In the genomic region with DNA sequence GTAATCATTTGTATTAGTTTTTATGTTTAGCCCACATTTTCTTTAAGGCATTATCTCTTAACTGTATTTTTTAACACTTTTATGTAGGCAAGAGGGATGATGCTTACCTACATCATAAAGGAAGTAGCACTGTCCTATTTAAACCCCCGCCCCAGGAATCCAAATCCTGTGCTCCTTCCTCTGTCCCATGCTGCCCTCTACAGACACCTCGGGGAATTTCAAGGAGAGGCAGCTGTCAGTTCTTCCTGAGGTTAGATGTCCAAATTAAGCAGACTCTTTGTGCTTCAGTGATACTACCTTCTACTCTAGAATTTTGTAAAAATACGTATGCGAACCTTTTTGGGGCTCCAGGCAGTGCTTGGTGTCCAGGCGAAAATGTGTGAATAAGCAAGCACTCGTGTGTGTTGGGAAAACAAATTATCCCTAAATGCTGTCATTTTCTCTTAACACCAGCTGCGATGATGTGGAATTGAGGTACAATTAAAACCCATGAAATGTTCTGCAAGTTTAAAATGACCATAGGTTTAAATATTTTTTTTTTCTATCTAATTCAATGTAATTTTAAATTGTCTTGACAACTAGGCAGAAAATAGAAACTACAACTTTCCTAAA, we compare ENCODE assay signal across 10 cellular contexts. TPM values are rescaled to one million over a fixed set of nuclear protein-coding genes. Genes with fewer than 3 reads are reported as not detected.
DNase-seq lines count a peak whose midpoint lies in the region; ATAC-seq and TF ChIP-seq lines count a peak whose summit lies in the region.
"Had no signal": no experiment of that assay in that cellular context is flagged by ENCODE, and none has a peak within 500 bp of the region (broad histone marks: within the 10 kb centered on the region; RNA-seq: fewer than 3 reads in every experiment).

No MANE protein-coding gene starts in this region.

- in situ Hi-C loops in T47D (cut with HindIII; ENCODE audit: low pct_unique_long_range_greater_than_20kb, low sequenced_read_pairs) = no loop called here

- intact Hi-C loops in tibial artery (cut with DNase I; ENCODE audit: low total_unique reads) (no loop called here), vagina (cut with DNase I) (no loop called here)

- H3K4me3 ChIP-seq in AG09309 (ENCODE audit: control insufficient read depth, low read depth, low read length) = no peak overlapping the region
- no peak overlapping the region for H3K4me3 ChIP-seq in tibial artery
- H3K4me3 ChIP-seq in vagina = no peak overlapping the region
- H3K4me3 ChIP-seq: SK-N-MC had no signal

- no peak for TF ChIP-seq POLR2A in vagina (IDR thresholded peaks at IDR 0.05)

- H3K9me3 ChIP-seq in tibial artery (no peaks in the 10 kb centered on the region), vagina (peaks cover 4% of the 10 kb centered on the region)

- H3K27ac ChIP-seq in tibial artery = no peak overlapping the region
- H3K27ac ChIP-seq in vagina = no peak overlapping the region
- H3K27ac ChIP-seq: SK-N-MC had no signal

- H3K27me3 ChIP-seq in tibial artery (peaks cover 0 to 3% of the 10 kb centered on the region in 2 donors), vagina (no peaks in the 10 kb centered on the region)

- no peak for DNase-seq in AG09309 (ENCODE audit: low read depth)
- DNase-seq in EL = peak; percentile 55
- peak; percentile 23 for DNase-seq in NCI-H1694 treated with DMSO at 0.1 percent for 48 hours (lab: John Stamatoyannopoulos, UW)
- DNase-seq in T47D (ENCODE audit: low read depth in 1 of 2, low spot score in 1 of 2) = peak; percentile 48 to 89
- peak; percentile 8 for DNase-seq in retina
- no peak for DNase-seq in tibial artery
- no peak for DNase-seq in vagina (ENCODE audit: extremely low spot score in 2 of 2)

- peak; percentile 61 for TF ChIP-seq CTCF in AG09309 (IDR thresholded peaks at IDR 0.05; ENCODE audit: control insufficient read depth, insufficient read depth, low read depth, low read length, missing control alignments)
- TF ChIP-seq CTCF in tibial artery (IDR thresholded peaks at IDR 0.05) = peak in 1 of 2 experiments; percentile 7
- TF ChIP-seq CTCF in vagina (IDR thresholded peaks at IDR 0.05) = peak in 1 of 3 experiments; percentile 35

- H3K4me1 ChIP-seq in tibial artery = no peaks in the 10 kb centered on the region
- no peaks in the 10 kb centered on the region for H3K4me1 ChIP-seq in vagina

- ATAC-seq in HG02973 (IDR thresholded peaks at IDR 0.05; ENCODE audit: unreplicated experiment) = no peak

- H3K36me3 ChIP-seq in tibial artery (no peaks in the 10 kb centered on the region), vagina (no peaks in the 10 kb centered on the region)

RNA-seq across cellular contexts. Expression of a gene that starts 19.2 kb away (rescaled TPM):
- 182 TPM for total RNA-seq in vagina
- total RNA-seq: mononuclear cell had no signal

RNA-seq across cellular contexts. Expression of a gene that starts 22.8 kb away (rescaled TPM):
- not detected for total RNA-seq in vagina
- total RNA-seq: mononuclear cell had no signal

RNA-seq across cellular contexts. Expression of a gene that starts 33.1 kb away (rescaled TPM):
- total RNA-seq in vagina = 2.2 TPM
- total RNA-seq: mononuclear cell had no signal

RNA-seq across cellular contexts. Expression of a gene that starts 46.9 kb away (rescaled TPM):
- 57.5 TPM for total RNA-seq in vagina
- total RNA-seq: mononuclear cell had no signal

Comparison
In these comparisons a context has a peak if more than half of its experiments do, and no peak if none do; other contexts are left out.
1. DNase-seq: peak in EL (single experiment), NCI-H1694 treated with DMSO at 0.1 percent for 48 hours (single experiment), T47D (2 of 2) and retina (single experiment); none in AG09309 (single experiment), tibial artery (0 of 2) and vagina (0 of 2).